ENCODE assay signal across 11 cellular contexts in genomic region chr3:37906734-37907282, GRCh38. TPM values are rescaled to one million over a fixed set of nuclear protein-coding genes. Genes with fewer than 3 reads are reported as not detected.
DNase-seq lines count a peak whose midpoint lies in the region; ATAC-seq and TF ChIP-seq lines count a peak whose summit lies in the region.
"Had no signal": no experiment of that assay in that cellular context is flagged by ENCODE, and none has a peak within 500 bp of the region (broad histone marks: within the 10 kb centered on the region; RNA-seq: fewer than 3 reads in every experiment).

No MANE protein-coding gene starts in this region.

- peaks cover 3% of the 10 kb centered on the region for H3K27me3 Mint-ChIP-seq in activated T-cell treated with anti-CD3 and anti-CD28 coated beads, Interleukin-2, amount 50 U/mL, for 4 hours (ENCODE audit: low read depth)

- ATAC-seq in activated T-cell treated with anti-CD3 and anti-CD28 coated beads, Interleukin-2, amount 50 U/mL, for 4 hours, result peak; percentile 42 to 58
- ATAC-seq in left colon (peak; percentile 3), GM18520 (IDR thresholded peaks at IDR 0.05; ENCODE audit: unreplicated experiment) (no peak)

- H3K9me3 Mint-ChIP-seq in activated T-cell treated with anti-CD3 and anti-CD28 coated beads, Interleukin-2, amount 50 U/mL, for 4 hours, result no peaks in the 10 kb centered on the region

- H3K4me1 Mint-ChIP-seq in activated T-cell treated with anti-CD3 and anti-CD28 coated beads, Interleukin-2, amount 50 U/mL, for 4 hours (ENCODE audit: low read depth), result peaks cover 18% of the 10 kb centered on the region

- H3K4me1 ChIP-seq in suprapubic skin, result peaks cover 57% of the 10 kb centered on the region

- TF ChIP-seq EP300 in suprapubic skin (IDR thresholded peaks at IDR 0.05), result no peak

- H3K4me3 ChIP-seq in suprapubic skin, result no peak overlapping the region
- H3K4me3 ChIP-seq: ovary had no signal

- WGBS in suprapubic skin, result 82% methylated on average over 5 of the region's 5 CpGs

- H3K36me3 ChIP-seq in suprapubic skin, result no peaks in the 10 kb centered on the region
- H3K36me3 ChIP-seq: ovary had no signal

- H3K36me3 Mint-ChIP-seq in activated T-cell treated with anti-CD3 and anti-CD28 coated beads, Interleukin-2, amount 50 U/mL, for 4 hours (ENCODE audit: insufficient read depth), result no peaks in the 10 kb centered on the region

- intact Hi-C loops in left colon (cut with DNase I, micrococcal nuclease), result no loop called here

- no peak for TF ChIP-seq POLR2A in suprapubic skin (IDR thresholded peaks at IDR 0.05)

- no peak for TF ChIP-seq CTCF in VCaP (conservative IDR thresholded peaks at IDR 0.05)
- TF ChIP-seq CTCF in suprapubic skin (IDR thresholded peaks at IDR 0.05), result no peak

- no peak for DNase-seq in activated T-cell treated with anti-CD3 and anti-CD28 coated beads, Interleukin-2, amount 50 U/mL, for 4 hours
- DNase-seq in activated T-cell treated with anti-CD3 and anti-CD28 coated beads for 4 hours (no peak), left colon (no peak), suprapubic skin (ENCODE audit: low spot score in 2 of 2) (no peak), epidermal melanocyte (ENCODE audit: insufficient read length, low spot score) (no peak), germinal center (ENCODE audit: low spot score) (no peak)
- DNase-seq: amniotic stem cell, NCI-H748 treated with DMSO at 0.1 percent for 48 hours, ovary had no signal

- no peaks in the 10 kb centered on the region for H3K27me3 ChIP-seq in suprapubic skin
- H3K27me3 ChIP-seq: ovary had no signal

- H3K27ac ChIP-seq in VCaP (peak overlapping the region; percentile 42), suprapubic skin (peak overlapping the region; percentile 65)

- no peak overlapping the region for H3K4me3 Mint-ChIP-seq in activated T-cell treated with anti-CD3 and anti-CD28 coated beads, Interleukin-2, amount 50 U/mL, for 4 hours

- no peaks in the 10 kb centered on the region for H3K9me3 ChIP-seq in suprapubic skin
- H3K9me3 ChIP-seq: ovary had no signal

RNA-seq across cellular contexts. Expression of gene CTDSPL, which starts 45.1 kb away (rescaled TPM):
- total RNA-seq in activated T-cell treated with anti-CD3 and anti-CD28 coated beads, Interleukin-2, amount 50 U/mL, for 4 hours, result 1 to 10 TPM; 1.1 to 1.7 (median 1.3) TPM
- total RNA-seq in left colon (10 to 100 TPM; 75.5 to 80.0 TPM), suprapubic skin (100 to 1,000 TPM in 3 of 4 donors, 10 to 100 TPM in 1; 78.9 to 130 (median 111) TPM)

Comparison
In these comparisons a context has a peak if more than half of its experiments do, and no peak if none do; other contexts are left out.
1. RNA of gene CTDSPL, which starts 45.1 kb away (total RNA-seq): 78.9 to 130 TPM in suprapubic skin and 75.5 to 80.0 TPM in left colon; 1.1 to 1.7 TPM in activated T-cell treated with anti-CD3 and anti-CD28 coated beads, Interleukin-2, amount 50 U/mL, for 4 hours; every median in the first group is over 10 times any median in the second.